Comparison of ENCODE assay signal across 2 cellular contexts in the genomic region with DNA sequence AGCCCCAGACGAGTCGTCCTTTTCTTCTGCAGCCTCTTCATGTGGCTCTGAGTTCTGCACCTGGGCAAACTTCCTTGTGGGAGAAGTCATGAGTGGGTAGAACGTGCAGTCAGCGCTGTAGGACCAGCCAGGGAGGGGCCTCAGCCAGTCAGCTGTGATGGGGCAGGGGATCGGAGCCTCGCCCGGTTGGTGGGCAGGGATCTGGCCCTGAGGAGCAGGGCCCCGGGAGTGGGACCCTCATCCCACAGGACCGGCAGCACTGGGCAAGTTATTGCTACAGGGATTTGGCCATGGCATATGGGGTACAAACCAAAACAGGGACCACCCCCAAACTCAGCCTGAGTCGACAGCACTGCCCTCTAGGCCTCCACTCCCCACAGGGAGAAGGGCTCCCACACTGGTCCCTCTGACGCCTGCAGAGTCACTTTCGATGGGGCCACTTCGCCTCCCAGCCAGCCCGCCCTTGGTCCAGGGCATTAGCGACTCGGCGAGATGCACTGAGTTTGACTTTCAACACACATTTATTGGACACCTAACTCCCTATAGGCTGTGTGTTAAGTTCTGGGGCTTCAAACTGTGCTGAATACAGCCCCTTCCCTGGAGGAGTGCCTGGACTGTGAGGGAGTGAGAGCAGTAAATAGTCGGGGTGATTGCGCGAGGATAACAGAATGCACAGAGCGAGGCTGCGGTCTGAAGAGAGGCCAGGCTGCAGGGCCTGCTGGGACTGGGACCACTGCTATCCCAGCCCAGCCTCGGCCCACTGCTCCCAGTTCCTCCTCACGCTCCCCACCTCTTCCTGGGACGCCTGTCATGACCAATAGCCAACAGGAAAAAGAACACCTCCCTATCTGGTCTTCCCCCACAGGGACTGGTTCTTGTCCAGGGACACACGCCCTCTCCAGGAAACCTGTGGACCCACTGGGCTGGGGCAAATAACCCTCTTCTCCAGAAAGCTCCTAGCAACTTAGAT.
TF ChIP-seq lines count a peak whose summit lies in the region.

No MANE protein-coding gene starts in this region.

TF ChIP-seq in GM23338, 12 proteins besides CTCF, POLR2A, EP300 and RAD21 (continues in another document):
- no peak for TF ChIP-seq STAT1 (IDR thresholded peaks at IDR 0.05; ENCODE audit: unreplicated experiment)
- no peak for TF ChIP-seq NANOG (IDR thresholded peaks at IDR 0.05; ENCODE audit: borderline replicate concordance)
- TF ChIP-seq ZNF331 (CRISPR knock-in tag; IDR thresholded peaks at IDR 0.05; ENCODE audit: low read depth) = no peak
- no peak for TF ChIP-seq ZNF114 (CRISPR knock-in tag; IDR thresholded peaks at IDR 0.05)
- TF ChIP-seq, protein P1, sequence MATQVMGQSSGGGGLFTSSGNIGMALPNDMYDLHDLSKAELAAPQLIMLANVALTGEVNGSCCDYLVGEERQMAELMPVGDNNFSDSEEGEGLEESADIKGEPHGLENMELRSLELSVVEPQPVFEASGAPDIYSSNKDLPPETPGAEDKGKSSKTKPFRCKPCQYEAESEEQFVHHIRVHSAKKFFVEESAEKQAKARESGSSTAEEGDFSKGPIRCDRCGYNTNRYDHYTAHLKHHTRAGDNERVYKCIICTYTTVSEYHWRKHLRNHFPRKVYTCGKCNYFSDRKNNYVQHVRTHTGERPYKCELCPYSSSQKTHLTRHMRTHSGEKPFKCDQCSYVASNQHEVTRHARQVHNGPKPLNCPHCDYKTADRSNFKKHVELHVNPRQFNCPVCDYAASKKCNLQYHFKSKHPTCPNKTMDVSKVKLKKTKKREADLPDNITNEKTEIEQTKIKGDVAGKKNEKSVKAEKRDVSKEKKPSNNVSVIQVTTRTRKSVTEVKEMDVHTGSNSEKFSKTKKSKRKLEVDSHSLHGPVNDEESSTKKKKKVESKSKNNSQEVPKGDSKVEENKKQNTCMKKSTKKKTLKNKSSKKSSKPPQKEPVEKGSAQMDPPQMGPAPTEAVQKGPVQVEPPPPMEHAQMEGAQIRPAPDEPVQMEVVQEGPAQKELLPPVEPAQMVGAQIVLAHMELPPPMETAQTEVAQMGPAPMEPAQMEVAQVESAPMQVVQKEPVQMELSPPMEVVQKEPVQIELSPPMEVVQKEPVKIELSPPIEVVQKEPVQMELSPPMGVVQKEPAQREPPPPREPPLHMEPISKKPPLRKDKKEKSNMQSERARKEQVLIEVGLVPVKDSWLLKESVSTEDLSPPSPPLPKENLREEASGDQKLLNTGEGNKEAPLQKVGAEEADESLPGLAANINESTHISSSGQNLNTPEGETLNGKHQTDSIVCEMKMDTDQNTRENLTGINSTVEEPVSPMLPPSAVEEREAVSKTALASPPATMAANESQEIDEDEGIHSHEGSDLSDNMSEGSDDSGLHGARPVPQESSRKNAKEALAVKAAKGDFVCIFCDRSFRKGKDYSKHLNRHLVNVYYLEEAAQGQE (IDR thresholded peaks at IDR 0.05; ENCODE audit: unreplicated experiment) = no peak
- TF ChIP-seq POLR2AphosphoS5 (IDR thresholded peaks at IDR 0.05; ENCODE audit: low read depth) = no peak
- TF ChIP-seq, protein P2, sequence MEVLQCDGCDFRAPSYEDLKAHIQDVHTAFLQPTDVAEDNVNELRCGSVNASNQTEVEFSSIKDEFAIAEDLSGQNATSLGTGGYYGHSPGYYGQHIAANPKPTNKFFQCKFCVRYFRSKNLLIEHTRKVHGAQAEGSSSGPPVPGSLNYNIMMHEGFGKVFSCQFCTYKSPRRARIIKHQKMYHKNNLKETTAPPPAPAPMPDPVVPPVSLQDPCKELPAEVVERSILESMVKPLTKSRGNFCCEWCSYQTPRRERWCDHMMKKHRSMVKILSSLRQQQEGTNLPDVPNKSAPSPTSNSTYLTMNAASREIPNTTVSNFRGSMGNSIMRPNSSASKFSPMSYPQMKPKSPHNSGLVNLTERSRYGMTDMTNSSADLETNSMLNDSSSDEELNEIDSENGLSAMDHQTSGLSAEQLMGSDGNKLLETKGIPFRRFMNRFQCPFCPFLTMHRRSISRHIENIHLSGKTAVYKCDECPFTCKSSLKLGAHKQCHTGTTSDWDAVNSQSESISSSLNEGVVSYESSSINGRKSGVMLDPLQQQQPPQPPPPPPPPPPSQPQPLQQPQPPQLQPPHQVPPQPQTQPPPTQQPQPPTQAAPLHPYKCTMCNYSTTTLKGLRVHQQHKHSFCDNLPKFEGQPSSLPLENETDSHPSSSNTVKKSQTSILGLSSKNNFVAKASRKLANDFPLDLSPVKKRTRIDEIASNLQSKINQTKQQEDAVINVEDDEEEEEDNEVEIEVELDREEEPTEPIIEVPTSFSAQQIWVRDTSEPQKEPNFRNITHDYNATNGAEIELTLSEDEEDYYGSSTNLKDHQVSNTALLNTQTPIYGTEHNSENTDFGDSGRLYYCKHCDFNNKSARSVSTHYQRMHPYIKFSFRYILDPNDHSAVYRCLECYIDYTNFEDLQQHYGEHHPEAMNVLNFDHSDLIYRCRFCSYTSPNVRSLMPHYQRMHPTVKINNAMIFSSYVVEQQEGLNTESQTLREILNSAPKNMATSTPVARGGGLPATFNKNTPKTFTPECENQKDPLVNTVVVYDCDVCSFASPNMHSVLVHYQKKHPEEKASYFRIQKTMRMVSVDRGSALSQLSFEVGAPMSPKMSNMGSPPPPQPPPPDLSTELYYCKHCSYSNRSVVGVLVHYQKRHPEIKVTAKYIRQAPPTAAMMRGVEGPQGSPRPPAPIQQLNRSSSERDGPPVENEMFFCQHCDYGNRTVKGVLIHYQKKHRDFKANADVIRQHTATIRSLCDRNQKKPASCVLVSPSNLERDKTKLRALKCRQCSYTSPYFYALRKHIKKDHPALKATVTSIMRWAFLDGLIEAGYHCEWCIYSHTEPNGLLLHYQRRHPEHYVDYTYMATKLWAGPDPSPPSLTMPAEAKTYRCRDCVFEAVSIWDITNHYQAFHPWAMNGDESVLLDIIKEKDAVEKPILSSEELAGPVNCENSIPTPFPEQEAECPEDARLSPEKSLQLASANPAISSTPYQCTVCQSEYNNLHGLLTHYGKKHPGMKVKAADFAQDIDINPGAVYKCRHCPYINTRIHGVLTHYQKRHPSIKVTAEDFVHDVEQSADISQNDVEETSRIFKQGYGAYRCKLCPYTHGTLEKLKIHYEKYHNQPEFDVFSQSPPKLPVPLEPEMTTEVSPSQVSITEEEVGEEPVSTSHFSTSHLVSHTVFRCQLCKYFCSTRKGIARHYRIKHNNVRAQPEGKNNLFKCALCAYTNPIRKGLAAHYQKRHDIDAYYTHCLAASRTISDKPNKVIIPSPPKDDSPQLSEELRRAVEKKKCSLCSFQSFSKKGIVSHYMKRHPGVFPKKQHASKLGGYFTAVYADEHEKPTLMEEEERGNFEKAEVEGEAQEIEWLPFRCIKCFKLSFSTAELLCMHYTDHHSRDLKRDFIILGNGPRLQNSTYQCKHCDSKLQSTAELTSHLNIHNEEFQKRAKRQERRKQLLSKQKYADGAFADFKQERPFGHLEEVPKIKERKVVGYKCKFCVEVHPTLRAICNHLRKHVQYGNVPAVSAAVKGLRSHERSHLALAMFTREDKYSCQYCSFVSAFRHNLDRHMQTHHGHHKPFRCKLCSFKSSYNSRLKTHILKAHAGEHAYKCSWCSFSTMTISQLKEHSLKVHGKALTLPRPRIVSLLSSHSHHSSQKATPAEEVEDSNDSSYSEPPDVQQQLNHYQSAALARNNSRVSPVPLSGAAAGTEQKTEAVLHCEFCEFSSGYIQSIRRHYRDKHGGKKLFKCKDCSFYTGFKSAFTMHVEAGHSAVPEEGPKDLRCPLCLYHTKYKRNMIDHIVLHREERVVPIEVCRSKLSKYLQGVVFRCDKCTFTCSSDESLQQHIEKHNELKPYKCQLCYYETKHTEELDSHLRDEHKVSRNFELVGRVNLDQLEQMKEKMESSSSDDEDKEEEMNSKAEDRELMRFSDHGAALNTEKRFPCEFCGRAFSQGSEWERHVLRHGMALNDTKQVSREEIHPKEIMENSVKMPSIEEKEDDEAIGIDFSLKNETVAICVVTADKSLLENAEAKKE (CRISPR knock-in tag; IDR thresholded peaks at IDR 0.05) = no peak

TF ChIP-seq in K562, 482 proteins besides CTCF, POLR2A, EP300 and RAD21:
- TF ChIP-seq ZNF165 (CRISPR knock-in tag; IDR thresholded peaks at IDR 0.05; ENCODE audit: borderline replicate concordance) = no peak
- TF ChIP-seq ELF1 (tag; IDR thresholded peaks at IDR 0.05) = no peak
- TF ChIP-seq, protein P3, sequence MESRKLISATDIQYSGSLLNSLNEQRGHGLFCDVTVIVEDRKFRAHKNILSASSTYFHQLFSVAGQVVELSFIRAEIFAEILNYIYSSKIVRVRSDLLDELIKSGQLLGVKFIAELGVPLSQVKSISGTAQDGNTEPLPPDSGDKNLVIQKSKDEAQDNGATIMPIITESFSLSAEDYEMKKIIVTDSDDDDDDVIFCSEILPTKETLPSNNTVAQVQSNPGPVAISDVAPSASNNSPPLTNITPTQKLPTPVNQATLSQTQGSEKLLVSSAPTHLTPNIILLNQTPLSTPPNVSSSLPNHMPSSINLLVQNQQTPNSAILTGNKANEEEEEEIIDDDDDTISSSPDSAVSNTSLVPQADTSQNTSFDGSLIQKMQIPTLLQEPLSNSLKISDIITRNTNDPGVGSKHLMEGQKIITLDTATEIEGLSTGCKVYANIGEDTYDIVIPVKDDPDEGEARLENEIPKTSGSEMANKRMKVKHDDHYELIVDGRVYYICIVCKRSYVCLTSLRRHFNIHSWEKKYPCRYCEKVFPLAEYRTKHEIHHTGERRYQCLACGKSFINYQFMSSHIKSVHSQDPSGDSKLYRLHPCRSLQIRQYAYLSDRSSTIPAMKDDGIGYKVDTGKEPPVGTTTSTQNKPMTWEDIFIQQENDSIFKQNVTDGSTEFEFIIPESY (CRISPR knock-in tag; IDR thresholded peaks at IDR 0.05) = peak; percentile 63
- TF ChIP-seq HEY1 (CRISPR knock-in tag; IDR thresholded peaks at IDR 0.05; ENCODE audit: borderline replicate concordance) = no peak
- TF ChIP-seq HIVEP1 (CRISPR knock-in tag; IDR thresholded peaks at IDR 0.05) = no peak
- TF ChIP-seq CREB1 (IDR thresholded peaks at IDR 0.05) = no peak
- no peak for TF ChIP-seq CREB1 (CRISPR knock-in tag; IDR thresholded peaks at IDR 0.05)
- TF ChIP-seq, protein P4, sequence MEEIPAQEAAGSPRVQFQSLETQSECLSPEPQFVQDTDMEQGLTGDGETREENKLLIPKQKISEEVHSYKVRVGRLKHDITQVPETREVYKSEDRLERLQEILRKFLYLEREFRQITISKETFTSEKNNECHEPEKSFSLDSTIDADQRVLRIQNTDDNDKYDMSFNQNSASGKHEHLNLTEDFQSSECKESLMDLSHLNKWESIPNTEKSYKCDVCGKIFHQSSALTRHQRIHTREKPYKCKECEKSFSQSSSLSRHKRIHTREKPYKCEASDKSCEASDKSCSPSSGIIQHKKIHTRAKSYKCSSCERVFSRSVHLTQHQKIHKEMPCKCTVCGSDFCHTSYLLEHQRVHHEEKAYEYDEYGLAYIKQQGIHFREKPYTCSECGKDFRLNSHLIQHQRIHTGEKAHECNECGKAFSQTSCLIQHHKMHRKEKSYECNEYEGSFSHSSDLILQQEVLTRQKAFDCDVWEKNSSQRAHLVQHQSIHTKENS (CRISPR knock-in tag; IDR thresholded peaks at IDR 0.05) = no peak
- no peak for TF ChIP-seq ADNP (tag; IDR thresholded peaks at IDR 0.05)
- TF ChIP-seq, protein P5, sequence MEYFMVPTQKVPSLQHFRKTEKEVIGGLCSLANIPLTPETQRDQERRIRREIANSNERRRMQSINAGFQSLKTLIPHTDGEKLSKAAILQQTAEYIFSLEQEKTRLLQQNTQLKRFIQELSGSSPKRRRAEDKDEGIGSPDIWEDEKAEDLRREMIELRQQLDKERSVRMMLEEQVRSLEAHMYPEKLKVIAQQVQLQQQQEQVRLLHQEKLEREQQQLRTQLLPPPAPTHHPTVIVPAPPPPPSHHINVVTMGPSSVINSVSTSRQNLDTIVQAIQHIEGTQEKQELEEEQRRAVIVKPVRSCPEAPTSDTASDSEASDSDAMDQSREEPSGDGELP (CRISPR knock-in tag; IDR thresholded peaks at IDR 0.05; ENCODE audit: borderline replicate concordance) = no peak
- no peak for TF ChIP-seq ZNF778 (CRISPR knock-in tag; IDR thresholded peaks at IDR 0.05)
- TF ChIP-seq PRPF4 (IDR thresholded peaks at IDR 0.05; ENCODE audit: insufficient read depth, low read depth, low read length, poor library complexity, severe bottlenecking) = no peak
- no peak for TF ChIP-seq ZFP1 (CRISPR knock-in tag; IDR thresholded peaks at IDR 0.05)
- TF ChIP-seq XRCC5 (IDR thresholded peaks at IDR 0.05; ENCODE audit: low read depth, low read length) = no peak
- 0 out of 2 replicates have a peak, but pooled peaks have one; percentile 16 for TF ChIP-seq L3MBTL2 (IDR thresholded peaks at IDR 0.05)
- TF ChIP-seq, protein P6, sequence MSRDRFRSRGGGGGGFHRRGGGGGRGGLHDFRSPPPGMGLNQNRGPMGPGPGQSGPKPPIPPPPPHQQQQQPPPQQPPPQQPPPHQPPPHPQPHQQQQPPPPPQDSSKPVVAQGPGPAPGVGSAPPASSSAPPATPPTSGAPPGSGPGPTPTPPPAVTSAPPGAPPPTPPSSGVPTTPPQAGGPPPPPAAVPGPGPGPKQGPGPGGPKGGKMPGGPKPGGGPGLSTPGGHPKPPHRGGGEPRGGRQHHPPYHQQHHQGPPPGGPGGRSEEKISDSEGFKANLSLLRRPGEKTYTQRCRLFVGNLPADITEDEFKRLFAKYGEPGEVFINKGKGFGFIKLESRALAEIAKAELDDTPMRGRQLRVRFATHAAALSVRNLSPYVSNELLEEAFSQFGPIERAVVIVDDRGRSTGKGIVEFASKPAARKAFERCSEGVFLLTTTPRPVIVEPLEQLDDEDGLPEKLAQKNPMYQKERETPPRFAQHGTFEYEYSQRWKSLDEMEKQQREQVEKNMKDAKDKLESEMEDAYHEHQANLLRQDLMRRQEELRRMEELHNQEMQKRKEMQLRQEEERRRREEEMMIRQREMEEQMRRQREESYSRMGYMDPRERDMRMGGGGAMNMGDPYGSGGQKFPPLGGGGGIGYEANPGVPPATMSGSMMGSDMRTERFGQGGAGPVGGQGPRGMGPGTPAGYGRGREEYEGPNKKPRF (IDR thresholded peaks at IDR 0.05; ENCODE audit: low read depth, low read length) = no peak
- no peak for TF ChIP-seq ZNF764 (CRISPR knock-in tag; IDR thresholded peaks at IDR 0.05; ENCODE audit: low read depth)
- no peak for TF ChIP-seq CBX2 (IDR thresholded peaks at IDR 0.05; ENCODE audit: insufficient read depth, low read length, poor library complexity, severe bottlenecking)
- TF ChIP-seq NRF1 (conservative IDR thresholded peaks at IDR 0.05 in 1 of 2, IDR thresholded peaks at IDR 0.05 in 1 of 2) = 0 out of 4 replicates have a peak, but pooled peaks of 1 of the 2 experiments have one; percentile 34
- no peak for TF ChIP-seq BRCA1 (IDR thresholded peaks at IDR 0.05)
- no peak for TF ChIP-seq BRCA1 (CRISPR knock-in tag; IDR thresholded peaks at IDR 0.05)
- no peak for TF ChIP-seq PRMT5 (CRISPR knock-in tag; IDR thresholded peaks at IDR 0.05)
- TF ChIP-seq RFX7 (CRISPR knock-in tag; IDR thresholded peaks at IDR 0.05) = no peak
- TF ChIP-seq SP2 (IDR thresholded peaks at IDR 0.05; ENCODE audit: extremely low read depth, low read depth, low read length, poor library complexity, severe bottlenecking) = no peak
- TF ChIP-seq, protein P7, sequence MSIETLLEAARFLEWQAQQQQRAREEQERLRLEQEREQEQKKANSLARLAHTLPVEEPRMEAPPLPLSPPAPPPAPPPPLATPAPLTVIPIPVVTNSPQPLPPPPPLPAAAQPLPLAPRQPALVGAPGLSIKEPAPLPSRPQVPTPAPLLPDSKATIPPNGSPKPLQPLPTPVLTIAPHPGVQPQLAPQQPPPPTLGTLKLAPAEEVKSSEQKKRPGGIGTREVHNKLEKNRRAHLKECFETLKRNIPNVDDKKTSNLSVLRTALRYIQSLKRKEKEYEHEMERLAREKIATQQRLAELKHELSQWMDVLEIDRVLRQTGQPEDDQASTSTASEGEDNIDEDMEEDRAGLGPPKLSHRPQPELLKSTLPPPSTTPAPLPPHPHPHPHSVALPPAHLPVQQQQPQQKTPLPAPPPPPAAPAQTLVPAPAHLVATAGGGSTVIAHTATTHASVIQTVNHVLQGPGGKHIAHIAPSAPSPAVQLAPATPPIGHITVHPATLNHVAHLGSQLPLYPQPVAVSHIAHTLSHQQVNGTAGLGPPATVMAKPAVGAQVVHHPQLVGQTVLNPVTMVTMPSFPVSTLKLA (conservative IDR thresholded peaks at IDR 0.05) = no peak
- TF ChIP-seq BRD9 (IDR thresholded peaks at IDR 0.05; ENCODE audit: low read depth, partially characterized antibody) = no peak
